Comparison of ENCODE assay signal across 19 cellular contexts in genomic region chr2:10196948-10197717, GRCh38.
DNase-seq lines count a peak whose midpoint lies in the region; ATAC-seq, FAIRE-seq and TF ChIP-seq lines count a peak whose summit lies in the region.
"Had no signal": no experiment of that assay in that cellular context is flagged by ENCODE, and none has a peak within 500 bp of the region (broad histone marks: within the 10 kb centered on the region; RNA-seq: fewer than 3 reads in every experiment).

No MANE protein-coding gene starts in this region.

- no peaks in the 10 kb centered on the region for H3K9me3 ChIP-seq in HepG2 (ENCODE audit: low read length)
- no peaks in the 10 kb centered on the region for H3K9me3 ChIP-seq in right lobe of liver
- peaks cover 8% of the 10 kb centered on the region; the same call in 1 of the 2 replicates for H3K9me3 ChIP-seq in K562 (replicated peaks; ENCODE audit: control insufficient read depth, insufficient read depth, low read depth, low read length)
- no peaks in the 10 kb centered on the region for H3K9me3 ChIP-seq in mucosa of descending colon
- peaks cover 0 to 7% (median 0%) of the 10 kb centered on the region in 12 donors for H3K9me3 ChIP-seq in heart left ventricle

- no peak for TF ChIP-seq CTCF in HepG2 (CRISPR knock-in tag; IDR thresholded peaks at IDR 0.05)
- TF ChIP-seq CTCF in right lobe of liver (IDR thresholded peaks at IDR 0.05), result no peak
- no peak for TF ChIP-seq CTCF in K562 (IDR thresholded peaks at IDR 0.05 in 2 of 3, conservative IDR thresholded peaks at IDR 0.05 in 1 of 3; ENCODE audit: insufficient read depth in 2 of 3, low read depth in 1 of 3, low read length in 3 of 3)
- TF ChIP-seq CTCF in mucosa of descending colon (IDR thresholded peaks at IDR 0.05), result no peak
- TF ChIP-seq CTCF in heart left ventricle (IDR thresholded peaks at IDR 0.05), result no peak

- H3K27ac ChIP-seq in HepG2 (ENCODE audit: extremely low read length, insufficient read depth, low read length) (no peak overlapping the region), right lobe of liver (no peak overlapping the region), K562 (ENCODE audit: extremely low read depth, low read depth, low read length) (no peak overlapping the region), heart left ventricle (no peak overlapping the region)
- H3K27ac ChIP-seq: 22Rv1, BLaER1, HL-60 had no signal

- H3K9me3 Mint-ChIP-seq in T-cell, result no peaks in the 10 kb centered on the region
- H3K9me3 Mint-ChIP-seq: CD4-positive, alpha-beta memory T cell; IgD-negative memory B cell had no signal

- H3K79me2 ChIP-seq in HepG2 (ENCODE audit: insufficient read depth, low read length) (no peaks in the 10 kb centered on the region), K562 (ENCODE audit: control insufficient read depth, insufficient read depth, low read length) (no peaks in the 10 kb centered on the region)

- no peak overlapping the region for H3K9ac ChIP-seq in HepG2 (ENCODE audit: insufficient read depth, low read depth, low read length)
- no peak overlapping the region for H3K9ac ChIP-seq in K562 (ENCODE audit: insufficient read depth in 1 of 2, low read depth in 2 of 2, low read length in 2 of 2)
- H3K9ac ChIP-seq: BLaER1 had no signal

- H3K27me3 ChIP-seq in HepG2 (ENCODE audit: control insufficient read depth in 1 of 2, insufficient read depth in 2 of 2, low read length in 2 of 2) (no peaks in the 10 kb centered on the region), right lobe of liver (no peaks in the 10 kb centered on the region), K562 (ENCODE audit: control insufficient read depth in 2 of 2, insufficient read depth in 2 of 2, low read length in 2 of 2) (no peaks in the 10 kb centered on the region), heart left ventricle (no peaks in the 10 kb centered on the region)
- H3K27me3 ChIP-seq: BLaER1 had no signal

- FAIRE-seq in HepG2 (lab: Jason Lieb, UNC) (no peak), K562 (lab: Jason Lieb, UNC) (no peak)
- FAIRE-seq: GM19239 had no signal

- no peak overlapping the region for H3K4me3 ChIP-seq in HepG2 (replicated peaks in 1 of 3; ENCODE audit: insufficient read depth in 1 of 3, low read depth in 2 of 3, low read length in 3 of 3)
- no peak overlapping the region for H3K4me3 ChIP-seq in right lobe of liver
- no peak overlapping the region for H3K4me3 ChIP-seq in K562
- no peak overlapping the region for H3K4me3 ChIP-seq in mucosa of descending colon
- no peak overlapping the region for H3K4me3 ChIP-seq in heart left ventricle

- H2AFZ ChIP-seq in HepG2 (ENCODE audit: low read length) (no peak overlapping the region), K562 (ENCODE audit: low read depth, low read length) (no peak overlapping the region)

- TF ChIP-seq EP300 in HepG2 (IDR thresholded peaks at IDR 0.05; ENCODE audit: low read depth in 2 of 2, low read length in 2 of 2), result no peak
- TF ChIP-seq EP300 in HepG2 (CRISPR knock-in tag; IDR thresholded peaks at IDR 0.05; ENCODE audit: borderline replicate concordance), result no peak
- TF ChIP-seq EP300 in K562 (IDR thresholded peaks at IDR 0.05; ENCODE audit: low read length), result no peak

- H3K27me3 Mint-ChIP-seq in T-cell, result no peaks in the 10 kb centered on the region
- H3K27me3 Mint-ChIP-seq: CD4-positive, alpha-beta memory T cell; IgD-negative memory B cell had no signal

- H3K4me1 ChIP-seq in HepG2 (ENCODE audit: insufficient read depth, low read length), result peaks cover 20% of the 10 kb centered on the region
- no peaks in the 10 kb centered on the region for H3K4me1 ChIP-seq in right lobe of liver
- H3K4me1 ChIP-seq in K562 (replicated peaks in 1 of 2; ENCODE audit: control insufficient read depth in 2 of 2, insufficient read depth in 2 of 2, low read length in 2 of 2), result no peaks in the 10 kb centered on the region; a peak in 2 of 5 replicates
- no peaks in the 10 kb centered on the region for H3K4me1 ChIP-seq in mucosa of descending colon (ENCODE audit: low read depth)
- peaks cover 0 to under 1% (median 0%) of the 10 kb centered on the region in 12 donors for H3K4me1 ChIP-seq in heart left ventricle

- ATAC-seq in HepG2 (no peak; the same call in 2 of the 3 replicates), right lobe of liver (no peak), K562 (no peak), mucosa of descending colon (peak; percentile 16), heart left ventricle (no peak), T-cell (replicated peaks in 1 of 4) (no peak)

- TF ChIP-seq RAD21 in HepG2 (CRISPR knock-in tag; IDR thresholded peaks at IDR 0.05) (no peak), K562 (CRISPR knock-in tag; conservative IDR thresholded peaks at IDR 0.05 in 1 of 2, IDR thresholded peaks at IDR 0.05 in 1 of 2) (no peak)

- no peak overlapping the region for H3K4me3 Mint-ChIP-seq in T-cell
- H3K4me3 Mint-ChIP-seq: CD14-positive monocyte; CD4-positive, alpha-beta memory T cell; IgD-negative memory B cell had no signal

- intact Hi-C loops in HepG2 (cut with micrococcal nuclease; ENCODE audit: unreplicated experiment), result no loop called here
- intact Hi-C loops in right lobe of liver (cut with DNase I), result loop anchor here in 1 of 2 donors (10.0 kb wide), 1 partner anchor 58 kb away; no protein-coding TSS in a partner anchor
- intact Hi-C loops in K562 (cut with micrococcal nuclease), result no loop called here
- intact Hi-C loops in mucosa of descending colon (cut with DNase I, micrococcal nuclease), result no loop called here
- intact Hi-C loops in posterior vena cava (cut with DNase I), result no loop called here
- intact Hi-C loops in heart left ventricle (cut with DNase I), result no loop called here

- WGBS in HepG2 (ENCODE audit: low lambda C conversion rate), result 96% methylated on average over 15 of the region's 17 CpGs
- WGBS in right lobe of liver (ENCODE audit: insufficient coverage, low coverage, low lambda C conversion rate, missing lambda C conversion rate), result 76% methylated on average over 2 of the region's 17 CpGs
- 95% methylated on average over 14 of the region's 17 CpGs for WGBS in K562 (ENCODE audit: insufficient coverage, low coverage, missing lambda C conversion rate)
- 94 to 97% (median 96%) methylated on average over 17 of the region's 17 CpGs for WGBS in heart left ventricle, 4 donors

- H3K4me1 Mint-ChIP-seq in T-cell, result no peaks in the 10 kb centered on the region
- H3K4me1 Mint-ChIP-seq: CD14-positive monocyte; CD4-positive, alpha-beta memory T cell; IgD-negative memory B cell had no signal

- TF ChIP-seq POLR2A in HepG2 (IDR thresholded peaks at IDR 0.05; ENCODE audit: insufficient read depth in 1 of 2, low read depth in 2 of 2, low read length in 2 of 2), result no peak
- no peak for TF ChIP-seq POLR2A in right lobe of liver (IDR thresholded peaks at IDR 0.05)
- no peak for TF ChIP-seq POLR2A in K562 (conservative IDR thresholded peaks at IDR 0.05)
- no peak for TF ChIP-seq POLR2A in heart left ventricle (IDR thresholded peaks at IDR 0.05)

- no peaks in the 10 kb centered on the region for H3K9me1 ChIP-seq in K562 (ENCODE audit: control insufficient read depth, insufficient read depth, low read length)

- in situ Hi-C loops in HepG2 (cut with HindIII; ENCODE audit: extremely low pct_ligation_motif_present, low pct_unique_long_range_greater_than_20kb) (no loop called here), K562 (cut with MboI) (no loop called here)

- POLR2A ChIA-PET in HepG2 (lab: Yijun Ruan, JAX), result no interaction called here
- POLR2A ChIA-PET in K562 (lab: Yijun Ruan, JAX), result no interaction called here
- POLR2A ChIA-PET in T-cell (lab: Charles Lee), result no interaction called here

- no peak overlapping the region for H3K27ac Mint-ChIP-seq in T-cell
- H3K27ac Mint-ChIP-seq: IgD-negative memory B cell had no signal

- DNase-seq in HepG2 (ENCODE audit: low spot score), result no peak
- no peak for DNase-seq in right lobe of liver
- no peak for DNase-seq in K562 (ENCODE audit: extremely low read depth in 1 of 4, low spot score in 3 of 4)
- DNase-seq in mucosa of descending colon, result no peak
- peak; percentile 58 for DNase-seq in posterior vena cava (ENCODE audit: low spot score)
- no peak for DNase-seq in heart left ventricle
- DNase-seq in T-cell, result no peak
- DNase-seq in medulla oblongata (ENCODE audit: extremely low spot score), result no peak
- DNase-seq: CD4-positive, alpha-beta memory T cell; DMS153; DMS79 treated with DMSO at 0.1 percent for 48 hours; GF-D8; HCEC 1CT had no signal

- H4K20me1 ChIP-seq in HepG2 (ENCODE audit: insufficient read depth, low read length), result no peaks in the 10 kb centered on the region
- no peaks in the 10 kb centered on the region for H4K20me1 ChIP-seq in K562 (replicated peaks; ENCODE audit: control insufficient read depth, insufficient read depth, low read length)

- BruUV-seq in HepG2 (replicated peaks; lab: Mats Ljungman, UMichigan) (no TSS peak), K562 (replicated peaks; lab: Mats Ljungman, UMichigan) (no TSS peak)

- H3K36me3 Mint-ChIP-seq in T-cell, result no peaks in the 10 kb centered on the region
- H3K36me3 Mint-ChIP-seq: CD4-positive, alpha-beta memory T cell; IgD-negative memory B cell had no signal

- H3K36me3 ChIP-seq in HepG2 (replicated peaks in 1 of 2; ENCODE audit: control insufficient read depth in 1 of 2, insufficient read depth in 2 of 2, low read length in 2 of 2) (peaks cover 0 to 4% of the 10 kb centered on the region in 2 experiments; a peak in 3 of 5 replicates), right lobe of liver (no peaks in the 10 kb centered on the region), K562 (ENCODE audit: control insufficient read depth, insufficient read depth, low read length) (no peaks in the 10 kb centered on the region; the same call in 2 of the 3 replicates), mucosa of descending colon (ENCODE audit: low read depth) (no peaks in the 10 kb centered on the region), heart left ventricle (no peaks in the 10 kb centered on the region)

- H3K4me2 ChIP-seq in HepG2 (ENCODE audit: low read depth, low read length) (no peak overlapping the region), K562 (ENCODE audit: insufficient read depth, low read length) (no peak overlapping the region)
- H3K4me2 ChIP-seq: BLaER1 had no signal

- CTCF ChIA-PET in HepG2 (lab: Yijun Ruan, JAX; ENCODE audit: low intra/inter-chr PET ratio, low total read pairs) (no interaction called here), K562 (lab: Yijun Ruan, JAX; ENCODE audit: low intra/inter-chr PET ratio) (no interaction called here), T-cell (lab: Charles Lee) (no interaction called here)

TF ChIP-seq in HepG2, 621 proteins besides CTCF, POLR2A, EP300 and RAD21:
- TF ChIP-seq MAFK (conservative IDR thresholded peaks at IDR 0.05 in 1 of 2, IDR thresholded peaks at IDR 0.05 in 1 of 2; ENCODE audit: low read length in 2 of 2), result peak; percentile 91 to 94
- peak; percentile 72 for TF ChIP-seq RBM22 (optimal IDR thresholded peaks at IDR 0.05; ENCODE audit: low read length)
- no peak for TF ChIP-seq HCFC1 (IDR thresholded peaks at IDR 0.05; ENCODE audit: low read depth, low read length)
- peak; percentile 86 for TF ChIP-seq MAFF (IDR thresholded peaks at IDR 0.05; ENCODE audit: low read depth, low read length)

Comparison
In these comparisons a context has a peak if more than half of its experiments do, and no peak if none do; other contexts are left out.
1. Of the 241 proteins assayed by ChIP-seq in both HepG2 and K562: peak only in HepG2: MAFK and RBM22; only in K562: MAFG and POLR2G; in both: MAFF; in neither: 236.